ENCODE assay signal across 2 cellular contexts in the genomic region with DNA sequence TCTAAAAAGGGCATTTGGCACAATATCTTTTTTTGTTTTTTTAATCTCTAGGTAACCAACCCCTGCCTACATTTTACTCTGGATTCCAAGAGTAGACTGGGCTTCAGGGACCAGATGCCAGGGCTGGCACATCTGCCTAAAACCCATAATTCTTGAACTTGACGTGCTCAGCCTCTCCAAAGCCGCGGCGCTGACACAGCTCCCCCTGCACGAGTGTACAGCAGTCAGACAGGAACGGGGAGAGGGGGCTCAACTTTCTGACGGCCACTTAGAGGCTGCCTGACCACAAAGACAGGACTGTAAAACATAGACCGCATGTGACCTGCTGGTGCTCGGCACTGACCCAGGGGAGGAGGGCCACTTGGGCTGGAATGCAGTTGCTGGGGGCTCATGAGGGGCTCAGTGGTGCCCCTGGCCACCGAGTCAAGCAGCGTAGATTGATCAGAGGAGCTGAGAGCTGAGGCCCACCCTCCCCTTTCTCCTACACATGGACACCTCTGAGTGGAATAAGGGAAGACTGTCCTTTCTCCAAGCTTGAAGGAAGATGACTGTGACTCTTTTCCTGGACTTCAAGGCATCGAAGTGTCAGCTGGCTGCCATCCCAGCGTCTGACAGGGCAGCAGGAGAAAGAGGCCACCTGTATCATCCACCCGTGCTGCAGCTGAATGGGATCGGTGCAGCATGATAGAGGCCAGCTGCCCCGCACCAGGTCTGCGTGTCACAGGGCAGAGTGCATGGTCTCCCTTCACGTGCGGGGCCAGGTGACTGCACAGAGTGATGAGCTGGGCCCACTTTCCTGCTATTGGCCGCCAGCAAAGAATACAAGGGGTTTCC.
TF ChIP-seq lines count a peak whose summit lies in the region.

No MANE protein-coding gene starts in this region.

TF ChIP-seq in H1, 55 proteins besides CTCF, POLR2A, EP300 and RAD21:
- TF ChIP-seq TBP (IDR thresholded peaks at IDR 0.05; ENCODE audit: low read depth, low read length) (no peak), ZNF274 (IDR thresholded peaks at IDR 0.05; ENCODE audit: borderline replicate concordance, extremely low read depth, low read length) (no peak), CHD1 (IDR thresholded peaks at IDR 0.05; ENCODE audit: low read depth, low read length) (no peak), NRF1 (IDR thresholded peaks at IDR 0.05; ENCODE audit: low read depth, low read length) (no peak), TEAD4 (IDR thresholded peaks at IDR 0.05; ENCODE audit: low read depth, low read length) (no peak), CHD2 (IDR thresholded peaks at IDR 0.05; ENCODE audit: low read length) (no peak), KDM4A (IDR thresholded peaks at IDR 0.05; ENCODE audit: low read depth, low read length, severe bottlenecking) (no peak), CBX8 (IDR thresholded peaks at IDR 0.05; ENCODE audit: borderline replicate concordance, low read depth, low read length) (no peak), POU5F1 (IDR thresholded peaks at IDR 0.05; ENCODE audit: low read depth, low read length) (no peak), RBBP5 (IDR thresholded peaks at IDR 0.05; ENCODE audit: borderline replicate concordance, low read depth, low read length) (no peak), ASH2L (IDR thresholded peaks at IDR 0.05; ENCODE audit: low read length) (no peak), KDM5A (IDR thresholded peaks at IDR 0.05; ENCODE audit: low read length) (no peak), PHF8 (conservative IDR thresholded peaks at IDR 0.05; ENCODE audit: low read depth, low read length) (no peak), SAP30 (IDR thresholded peaks at IDR 0.05; ENCODE audit: insufficient read depth, insufficient replicate concordance, low read length) (no peak), RFX5 (IDR thresholded peaks at IDR 0.05; ENCODE audit: borderline replicate concordance, low read depth, low read length) (no peak)
TF ChIP-seq in H1: peak in this region for 0.

TF ChIP-seq in neural cell, 6 proteins besides CTCF, POLR2A, EP300 and RAD21:
- TF ChIP-seq MXI1 (conservative IDR thresholded peaks at IDR 0.05; ENCODE audit: poor library complexity, severe bottlenecking): no peak
- no peak for TF ChIP-seq EZH2 (IDR thresholded peaks at IDR 0.05; ENCODE audit: borderline replicate concordance, insufficient read depth, low read length, poor library complexity, severe bottlenecking)
- no peak for TF ChIP-seq TAF1 (IDR thresholded peaks at IDR 0.05; ENCODE audit: low read depth)
- no peak for TF ChIP-seq POLR2AphosphoS5 (IDR thresholded peaks at IDR 0.05)
- TF ChIP-seq, protein P1, sequence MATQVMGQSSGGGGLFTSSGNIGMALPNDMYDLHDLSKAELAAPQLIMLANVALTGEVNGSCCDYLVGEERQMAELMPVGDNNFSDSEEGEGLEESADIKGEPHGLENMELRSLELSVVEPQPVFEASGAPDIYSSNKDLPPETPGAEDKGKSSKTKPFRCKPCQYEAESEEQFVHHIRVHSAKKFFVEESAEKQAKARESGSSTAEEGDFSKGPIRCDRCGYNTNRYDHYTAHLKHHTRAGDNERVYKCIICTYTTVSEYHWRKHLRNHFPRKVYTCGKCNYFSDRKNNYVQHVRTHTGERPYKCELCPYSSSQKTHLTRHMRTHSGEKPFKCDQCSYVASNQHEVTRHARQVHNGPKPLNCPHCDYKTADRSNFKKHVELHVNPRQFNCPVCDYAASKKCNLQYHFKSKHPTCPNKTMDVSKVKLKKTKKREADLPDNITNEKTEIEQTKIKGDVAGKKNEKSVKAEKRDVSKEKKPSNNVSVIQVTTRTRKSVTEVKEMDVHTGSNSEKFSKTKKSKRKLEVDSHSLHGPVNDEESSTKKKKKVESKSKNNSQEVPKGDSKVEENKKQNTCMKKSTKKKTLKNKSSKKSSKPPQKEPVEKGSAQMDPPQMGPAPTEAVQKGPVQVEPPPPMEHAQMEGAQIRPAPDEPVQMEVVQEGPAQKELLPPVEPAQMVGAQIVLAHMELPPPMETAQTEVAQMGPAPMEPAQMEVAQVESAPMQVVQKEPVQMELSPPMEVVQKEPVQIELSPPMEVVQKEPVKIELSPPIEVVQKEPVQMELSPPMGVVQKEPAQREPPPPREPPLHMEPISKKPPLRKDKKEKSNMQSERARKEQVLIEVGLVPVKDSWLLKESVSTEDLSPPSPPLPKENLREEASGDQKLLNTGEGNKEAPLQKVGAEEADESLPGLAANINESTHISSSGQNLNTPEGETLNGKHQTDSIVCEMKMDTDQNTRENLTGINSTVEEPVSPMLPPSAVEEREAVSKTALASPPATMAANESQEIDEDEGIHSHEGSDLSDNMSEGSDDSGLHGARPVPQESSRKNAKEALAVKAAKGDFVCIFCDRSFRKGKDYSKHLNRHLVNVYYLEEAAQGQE (IDR thresholded peaks at IDR 0.05; ENCODE audit: borderline replicate concordance): no peak
- TF ChIP-seq SMC3 (conservative IDR thresholded peaks at IDR 0.05; ENCODE audit: poor library complexity): no peak
